Comparison of ENCODE assay signal across 1 cellular context in genomic region chrX:108275732-108276131, GRCh38.
TF ChIP-seq lines count a peak whose summit lies in the region.

No MANE protein-coding gene starts in this region.

TF ChIP-seq in liver, 16 proteins besides CTCF, POLR2A, EP300 and RAD21 (continued from another document):
- TF ChIP-seq REST (IDR thresholded peaks at IDR 0.05) (no peak), GABPA (IDR thresholded peaks at IDR 0.05 in 1 of 2, conservative IDR thresholded peaks at IDR 0.05 in 1 of 2) (no peak), HNF4A (conservative IDR thresholded peaks at IDR 0.05) (peak; percentile 9 to 20), SP1 (IDR thresholded peaks at IDR 0.05) (peak; percentile 68), JUND (IDR thresholded peaks at IDR 0.05) (no peak), HNF4G (IDR thresholded peaks at IDR 0.05) (no peak), NR2F2 (IDR thresholded peaks at IDR 0.05) (no peak), TAF1 (conservative IDR thresholded peaks at IDR 0.05) (no peak), RXRA (IDR thresholded peaks at IDR 0.05) (peak in 1 of 2 donors; percentile 25)
